In the genomic region with DNA sequence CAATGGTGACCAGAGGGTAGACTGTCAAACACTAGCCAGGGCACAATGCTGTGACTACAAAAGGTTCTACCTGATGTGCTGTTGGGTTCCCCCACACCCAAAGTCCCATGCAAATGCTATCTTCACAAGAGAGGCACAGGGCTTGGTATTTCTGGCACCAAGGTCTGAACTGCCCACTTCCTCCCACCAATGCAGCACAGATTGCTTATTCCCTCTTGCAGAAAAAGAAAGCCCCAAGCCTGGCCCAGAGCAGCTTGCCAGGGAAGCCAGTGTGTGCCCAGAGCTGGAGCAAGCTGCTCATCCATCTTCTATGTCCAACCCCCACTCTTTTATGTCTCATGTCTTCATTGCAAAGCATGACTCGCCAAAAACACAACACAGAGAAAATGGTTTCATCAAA, we compare ENCODE assay signal across 15 cellular contexts.
A peak's percentile ranks its signal among the peaks of the same experiment; 100 is the strongest.
DNase-seq lines count a peak whose midpoint lies in the region; ATAC-seq and TF ChIP-seq lines count a peak whose summit lies in the region.
"Had no signal": no experiment of that assay in that cellular context is flagged by ENCODE, and none has a peak within 500 bp of the region (broad histone marks: within the 10 kb centered on the region; RNA-seq: fewer than 3 reads in every experiment).

No MANE protein-coding gene starts in this region.

- ATAC-seq in GM19351 (IDR thresholded peaks at IDR 0.05; ENCODE audit: unreplicated experiment) (no peak), GM21786 (IDR thresholded peaks at IDR 0.05; ENCODE audit: unreplicated experiment) (no peak)
- ATAC-seq: left colon had no signal

- H3K27ac Mint-ChIP-seq in brain = peak overlapping the region in 4 of 5 experiments; percentile 39 to 94 (median 66)
- H3K27ac Mint-ChIP-seq in type B pancreatic cell = peak overlapping the region; percentile 95
- H3K27ac Mint-ChIP-seq: stimulated activated naive CD8-positive, alpha-beta T cell treated with anti-CD3 and anti-CD28 coated beads, Interleukin-15, Interleukin-2, amounts not matched to agents 100 ng/mL and 50 ng/mL, for 24 hours had no signal

- H3K9ac ChIP-seq in iPS-20b (ENCODE audit: low read depth, low read length) = peak overlapping the region; percentile 70

- H3K36me3 Mint-ChIP-seq in brain (no peaks in the 10 kb centered on the region), type B pancreatic cell (peaks cover 12% of the 10 kb centered on the region)

- H3K27me3 Mint-ChIP-seq in brain (peaks cover 22% of the 10 kb centered on the region), type B pancreatic cell (peaks cover 3% of the 10 kb centered on the region)

- peak overlapping the region; percentile 54 for H3K27ac ChIP-seq in iPS-20b (ENCODE audit: low read length)

- H3K9me3 Mint-ChIP-seq in brain = peaks cover 0 to 6% (median 4%) of the 10 kb centered on the region in 5 experiments
- no peaks in the 10 kb centered on the region for H3K9me3 Mint-ChIP-seq in type B pancreatic cell
- H3K9me3 Mint-ChIP-seq: stimulated activated naive CD8-positive, alpha-beta T cell treated with anti-CD3 and anti-CD28 coated beads, Interleukin-15, Interleukin-2, amounts not matched to agents 100 ng/mL and 50 ng/mL, for 24 hours had no signal

- peak; percentile 22 for DNase-seq in DMS53 (lab: John Stamatoyannopoulos, UW)
- no peak for DNase-seq in DMS53 treated with DMSO at 0.1 percent for 48 hours (lab: John Stamatoyannopoulos, UW; ENCODE audit: unreplicated experiment)
- DNase-seq in type B pancreatic cell (ENCODE audit: extremely low spot score, unreplicated experiment) = no peak
- no peak for DNase-seq in NCI-H774 (lab: John Stamatoyannopoulos, UW)
- DNase-seq: 8988T; activated CD8-positive, alpha-beta memory T cell treated with anti-CD3 and anti-CD28 coated beads, Interleukin-2, amount 50 U/mL, for 48 hours; erythroblast; left colon; NCI-H1930; stimulated activated CD4-positive, alpha-beta T cell treated with anti-CD3 and anti-CD28 coated beads, Interleukin-2, amount 100 ng/mL, for 48 hours had no signal

- H3K27me3 ChIP-seq in iPS-20b (ENCODE audit: insufficient read depth, low read length) = no peaks in the 10 kb centered on the region

- H3K4me3 Mint-ChIP-seq in brain = peak overlapping the region in 1 of 5 experiments; percentile 9
- H3K4me3 Mint-ChIP-seq in type B pancreatic cell = peak overlapping the region; percentile 70
- H3K4me3 Mint-ChIP-seq: stimulated activated naive CD8-positive, alpha-beta T cell treated with anti-CD3 and anti-CD28 coated beads, Interleukin-15, Interleukin-2, amounts not matched to agents 100 ng/mL and 50 ng/mL, for 24 hours had no signal

- H3K36me3 ChIP-seq in iPS-20b (ENCODE audit: insufficient read depth, low read depth, low read length) = peaks cover 16% of the 10 kb centered on the region; the same call in 1 of the 2 replicates

- H3K4me1 ChIP-seq in iPS-20b (ENCODE audit: insufficient read depth, low read length) = peaks cover 36% of the 10 kb centered on the region

- no peaks in the 10 kb centered on the region for H3K9me3 ChIP-seq in iPS-20b (ENCODE audit: insufficient read depth, low read depth, low read length)

- TF ChIP-seq CTCF in brain (conservative IDR thresholded peaks at IDR 0.05) (no peak), type B pancreatic cell (conservative IDR thresholded peaks at IDR 0.05) (no peak)

- H3K4me1 Mint-ChIP-seq in brain (peaks cover 45% of the 10 kb centered on the region), type B pancreatic cell (ENCODE audit: unreplicated experiment) (peaks cover 40% of the 10 kb centered on the region)

- no peak overlapping the region for H3K4me3 ChIP-seq in iPS-20b (ENCODE audit: low read length)
